ENCODE assay signal across 2 cellular contexts in the genomic region with DNA sequence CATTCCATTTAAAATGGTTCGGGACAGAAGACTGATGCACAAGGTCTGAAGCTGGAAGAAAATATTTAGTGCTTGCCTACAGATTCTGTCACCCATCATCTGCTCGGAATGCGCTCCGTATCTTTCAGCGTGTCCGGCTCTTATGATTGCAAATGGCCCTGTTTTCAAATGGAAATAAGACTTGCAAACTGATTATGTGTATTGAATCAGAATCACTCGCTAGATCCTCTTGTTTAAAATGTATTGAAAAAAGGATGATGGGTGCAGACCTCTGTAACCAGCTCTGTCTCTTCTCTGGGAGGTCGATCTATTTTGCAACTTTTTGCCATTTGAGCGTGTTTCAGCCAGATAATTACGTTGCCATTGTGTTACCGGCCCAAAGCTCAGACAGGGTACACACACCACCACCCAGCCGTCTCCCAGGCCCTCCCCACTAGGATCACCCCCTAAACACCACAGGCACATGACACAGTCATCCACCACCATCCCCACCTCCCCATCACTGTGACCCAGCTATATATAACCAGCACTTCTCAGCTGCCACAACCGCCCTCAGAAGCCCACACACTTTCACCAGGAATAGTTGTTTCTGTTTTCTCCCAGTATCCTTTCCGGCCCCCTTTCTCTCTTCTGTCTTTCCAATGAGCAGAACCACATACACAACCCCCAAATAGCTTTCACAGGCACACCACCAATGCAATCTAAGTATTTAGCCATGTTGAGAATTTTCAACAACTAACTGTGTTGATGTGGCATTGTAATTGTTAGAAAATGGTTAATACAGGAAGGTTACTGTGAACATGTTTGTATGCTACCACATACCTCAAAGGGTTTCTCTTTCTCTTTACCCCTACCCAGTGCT.
TF ChIP-seq lines count a peak whose summit lies in the region.

No MANE protein-coding gene starts in this region.

TF ChIP-seq in SK-N-SH, 30 proteins besides CTCF, POLR2A, EP300 and RAD21 (continued from another document):
- TF ChIP-seq USF1 (IDR thresholded peaks at IDR 0.05; ENCODE audit: borderline replicate concordance, low read depth): no peak
- TF ChIP-seq EZH2phosphoT487 (IDR thresholded peaks at IDR 0.05; ENCODE audit: borderline replicate concordance, low read depth): no peak

TF ChIP-seq in SK-N-SH treated with all-trans-retinoic acid at 6 μM for 48 hours, 23 proteins besides CTCF, POLR2A, EP300 and RAD21 (continued from another document):
- TF ChIP-seq CREB5 (CRISPR knock-in tag; IDR thresholded peaks at IDR 0.05; ENCODE audit: low read depth): no peak
- TF ChIP-seq TOX (CRISPR knock-in tag; IDR thresholded peaks at IDR 0.05; ENCODE audit: borderline replicate concordance): no peak
- TF ChIP-seq ZNF70 (CRISPR knock-in tag; IDR thresholded peaks at IDR 0.05): no peak
- TF ChIP-seq ZFP3 (CRISPR knock-in tag; IDR thresholded peaks at IDR 0.05): no peak
- TF ChIP-seq PATZ1 (CRISPR knock-in tag; IDR thresholded peaks at IDR 0.05; ENCODE audit: borderline replicate concordance): no peak
